14 cellular contexts compared by ENCODE assay signal in the genomic region with DNA sequence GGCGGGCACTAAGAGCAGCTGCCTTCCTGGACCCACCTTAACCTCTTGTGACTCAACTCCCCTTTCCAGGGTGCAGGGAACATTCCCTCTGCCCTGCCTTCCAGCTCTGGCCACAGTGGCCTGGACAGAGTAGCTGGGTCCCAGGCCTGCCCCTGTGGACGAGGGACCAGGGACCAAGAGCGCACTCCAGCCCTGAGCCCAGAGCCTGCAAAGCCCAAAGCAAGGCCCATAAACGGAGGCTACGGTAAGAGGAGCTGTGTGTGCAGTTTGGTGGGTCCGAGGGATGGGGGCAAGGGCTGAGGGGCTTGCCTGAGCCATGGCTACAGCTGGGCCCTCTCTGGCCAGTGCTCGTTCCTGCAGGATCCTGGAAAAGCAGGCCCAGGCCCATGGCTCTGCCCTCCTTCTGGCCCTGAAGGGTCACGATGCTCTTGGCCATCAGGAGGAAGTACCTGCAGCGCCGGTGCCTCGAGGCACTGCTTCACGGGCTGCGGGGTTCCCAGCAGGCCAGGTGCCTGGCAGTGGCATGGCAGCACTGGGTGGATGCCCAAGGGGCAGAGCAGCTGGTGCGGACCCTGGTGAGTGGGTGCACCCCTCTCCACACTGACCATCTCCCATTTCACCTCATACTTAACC. TPM values are rescaled to one million over a fixed set of nuclear protein-coding genes. Genes with fewer than 3 reads are reported as not detected.
DNase-seq lines count a peak whose midpoint lies in the region; ATAC-seq and TF ChIP-seq lines count a peak whose summit lies in the region.
"Had no signal": no experiment of that assay in that cellular context is flagged by ENCODE, and none has a peak within 500 bp of the region (broad histone marks: within the 10 kb centered on the region; RNA-seq: fewer than 3 reads in every experiment).

No MANE protein-coding gene starts in this region.

- H3K4me3 ChIP-seq in HUES48 (ENCODE audit: low read depth, low read length) (no peak overlapping the region), duodenal mucosa (ENCODE audit: low read depth in 1 of 2, low read length in 2 of 2) (no peak overlapping the region), mucosa of rectum (ENCODE audit: low read length in 2 of 2) (no peak overlapping the region), stomach (peak overlapping the region in 1 of 4 donors; percentile 22)
- H3K4me3 ChIP-seq: BLaER1 had no signal

- no peak for ATAC-seq in GM21723 (IDR thresholded peaks at IDR 0.05; ENCODE audit: unreplicated experiment)
- no peak for ATAC-seq in GM18858 (IDR thresholded peaks at IDR 0.05; ENCODE audit: unreplicated experiment)
- ATAC-seq in HG02759 (IDR thresholded peaks at IDR 0.05; ENCODE audit: unreplicated experiment), result no peak

- intact Hi-C loops in stomach (cut with DNase I; ENCODE audit: low total_unique reads), result no loop called here

- WGBS in stomach, 5 donors, result 75 to 83% (median 77%) methylated on average over 7 to 14 of the region's 14 CpGs

- H3K9me3 ChIP-seq in HUES48 (ENCODE audit: control insufficient read depth, insufficient read depth, low read length) (no peaks in the 10 kb centered on the region), duodenal mucosa (ENCODE audit: control insufficient read depth in 1 of 2, low read length in 2 of 2) (no peaks in the 10 kb centered on the region), mucosa of rectum (ENCODE audit: control insufficient read depth in 2 of 2, low read length in 2 of 2) (no peaks in the 10 kb centered on the region), stomach (no peaks in the 10 kb centered on the region)
- H3K9me3 ChIP-seq: BLaER1 had no signal

- no peak for DNase-seq in stomach
- DNase-seq in amniotic stem cell (lab: John Stamatoyannopoulos, UW), result no peak
- DNase-seq: NCI-H2171 treated with DMSO at 0.1 percent for 48 hours; stimulated activated CD4-positive, alpha-beta T cell treated with anti-CD3 and anti-CD28 coated beads, Interleukin-12 subunit alpha, Interleukin-12 subunit beta, amount 100 ng/mL, for 4 hours had no signal

- H3K27me3 ChIP-seq in HUES48 (ENCODE audit: control insufficient read depth, insufficient read depth, low read length) (no peaks in the 10 kb centered on the region), duodenal mucosa (ENCODE audit: control insufficient read depth in 1 of 2, insufficient read depth in 2 of 2, low read length in 2 of 2) (no peaks in the 10 kb centered on the region), mucosa of rectum (ENCODE audit: control insufficient read depth in 2 of 2, insufficient read depth in 2 of 2, low read length in 2 of 2) (no peaks in the 10 kb centered on the region), stomach (no peaks in the 10 kb centered on the region)
- H3K27me3 ChIP-seq: BLaER1 had no signal

- H3K36me3 ChIP-seq in HUES48 (ENCODE audit: control insufficient read depth, insufficient read depth, low read length) (peaks cover 27% of the 10 kb centered on the region; the same call in 1 of the 2 replicates), duodenal mucosa (ENCODE audit: control insufficient read depth in 1 of 2, insufficient read depth in 2 of 2, low read length in 2 of 2) (peaks cover 7 to 27% of the 10 kb centered on the region in 2 donors), mucosa of rectum (ENCODE audit: control insufficient read depth in 2 of 2, insufficient read depth in 2 of 2, low read length in 2 of 2) (peaks cover 16 to 21% of the 10 kb centered on the region in 2 donors), stomach (peaks cover 0 to 27% (median 21%) of the 10 kb centered on the region in 4 donors)

- TF ChIP-seq POLR2A in stomach (IDR thresholded peaks at IDR 0.05), result no peak

- H3K9ac ChIP-seq in HUES48 (ENCODE audit: low read depth, low read length) (no peak overlapping the region), duodenal mucosa (ENCODE audit: low read depth in 1 of 2, low read length in 2 of 2) (peak overlapping the region in 1 of 2 donors; percentile 38), mucosa of rectum (ENCODE audit: low read depth in 1 of 2, low read length in 2 of 2) (peak overlapping the region in 1 of 2 donors; percentile 36)
- H3K9ac ChIP-seq: BLaER1 had no signal

- H3K4me1 ChIP-seq in HUES48 (ENCODE audit: control insufficient read depth, insufficient read depth, low read length) (peaks cover 35% of the 10 kb centered on the region), duodenal mucosa (ENCODE audit: control insufficient read depth in 1 of 2, insufficient read depth in 2 of 2, low read length in 2 of 2) (peaks cover 53 to 58% of the 10 kb centered on the region in 2 donors), mucosa of rectum (ENCODE audit: control insufficient read depth in 2 of 2, insufficient read depth in 2 of 2, low read length in 2 of 2) (peaks cover 32 to 55% of the 10 kb centered on the region in 2 donors), stomach (peaks cover 66 to 87% (median 84%) of the 10 kb centered on the region in 4 donors)

- no peak for TF ChIP-seq CTCF in stomach (IDR thresholded peaks at IDR 0.05)

- H3K27ac ChIP-seq in HUES48 (ENCODE audit: low read depth, low read length) (peak overlapping the region; percentile 88), duodenal mucosa (ENCODE audit: low read depth, low read length) (peak overlapping the region; percentile 11), mucosa of rectum (ENCODE audit: low read depth in 2 of 2, low read length in 2 of 2) (peak overlapping the region; percentile 50 to 57), stomach (peak overlapping the region; percentile 58 to 97 (median 93))
- H3K27ac ChIP-seq: BLaER1 had no signal

- no peak for TF ChIP-seq EP300 in stomach (IDR thresholded peaks at IDR 0.05)

RNA-seq across cellular contexts. Expression of gene MTHFR, which starts 17.8 kb away (rescaled TPM):
- total RNA-seq in stomach, result 100 to 1,000 TPM in 2 of 5 donors, 10 to 100 TPM in 3; 42.0 to 171 (median 75.6) TPM
- polyA plus RNA-seq in stomach, result 1 to 10 TPM; 5.3 to 8.9 (median 5.5) TPM

RNA-seq across cellular contexts. Expression of gene CLCN6, which starts 18.1 kb away (rescaled TPM):
- 10 to 100 TPM in 4 of 5 donors, 1 to 10 TPM in 1; 4.9 to 49.6 (median 14.6) TPM for total RNA-seq in stomach
- 1 to 10 TPM; 4.1 to 6.2 (median 4.1) TPM for polyA plus RNA-seq in stomach

RNA-seq across cellular contexts. Expression of gene C1orf167, which starts 25.9 kb away (rescaled TPM):
- total RNA-seq in stomach, result 1 to 10 TPM in 1 of 5 donors, not detected in 4; 1.6 TPM
- 1 to 10 TPM in 2 of 3 donors, not detected in 1; 2.0 to 4.7 TPM for polyA plus RNA-seq in stomach
- total RNA-seq: activated T-helper 1 cell treated with anti-CD3 and anti-CD28 coated beads, Interleukin-12 subunit alpha, Interleukin-12 subunit beta, Interleukin-2, Interleukin-4 antibody, amounts not matched to agents 30 ng/mL and 10 ng/mL and 1 ng/mL, durations not matched to agents 14 hours and 24 hours and 36 hours; LHCN-M2; mammary epithelial cell had no signal
- polyA plus RNA-seq: mammary epithelial cell had no signal

RNA-seq across cellular contexts. Expression of gene AGTRAP, which starts 52.0 kb away (rescaled TPM):
- total RNA-seq in stomach, result 10 to 100 TPM in 4 of 5 donors, 1 to 10 TPM in 1; 4.1 to 76.3 (median 21.6) TPM
- 10 to 100 TPM; 27.8 to 60.3 (median 32.6) TPM for polyA plus RNA-seq in stomach

RNA-seq across cellular contexts. Expression of gene NPPA, which starts 59.7 kb away (rescaled TPM):
- total RNA-seq in stomach, result 1 to 10 TPM in 2 of 5 donors, not detected in 3; 4.2 to 7.2 TPM
- 1 to 10 TPM in 2 of 3 donors, under 1 TPM in 1; 0.48 to 2.7 (median 2.0) TPM for polyA plus RNA-seq in stomach
- total RNA-seq: activated T-helper 1 cell treated with anti-CD3 and anti-CD28 coated beads, Interleukin-12 subunit alpha, Interleukin-12 subunit beta, Interleukin-2, Interleukin-4 antibody, amounts not matched to agents 30 ng/mL and 10 ng/mL and 1 ng/mL, durations not matched to agents 14 hours and 24 hours and 36 hours; LHCN-M2; mammary epithelial cell had no signal
- polyA plus RNA-seq: mammary epithelial cell had no signal

Comparison
In these comparisons a context has a peak if more than half of its experiments do, and no peak if none do; other contexts are left out.
1. H3K27ac ChIP-seq: peak in every context shown above with its lines; median percentile 93 in stomach; 88 in HUES48; 54 in mucosa of rectum; 11 in duodenal mucosa.